9 cellular contexts compared by ENCODE assay signal in the genomic region with DNA sequence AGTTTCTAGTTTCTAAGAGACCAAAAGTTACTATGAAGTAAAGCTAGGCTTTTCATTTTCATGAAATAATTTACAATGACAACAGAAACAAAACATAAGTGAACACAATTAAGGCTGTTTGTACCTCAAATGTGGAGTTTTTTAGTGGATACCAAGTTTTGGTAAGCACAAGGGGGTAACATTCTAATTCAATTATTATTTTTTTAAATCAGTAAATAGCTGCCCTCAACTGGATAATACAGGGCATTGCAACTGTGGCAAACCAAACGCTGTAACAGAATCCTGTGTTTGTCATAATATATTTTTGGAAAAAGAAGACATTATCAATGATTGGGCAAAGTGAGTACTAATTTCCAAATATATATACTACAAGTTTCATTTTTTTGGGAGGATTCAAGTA.
DNase-seq lines count a peak whose midpoint lies in the region; ATAC-seq and TF ChIP-seq lines count a peak whose summit lies in the region.
"Had no signal": no experiment of that assay in that cellular context is flagged by ENCODE, and none has a peak within 500 bp of the region (broad histone marks: within the 10 kb centered on the region; RNA-seq: fewer than 3 reads in every experiment).

No MANE protein-coding gene starts in this region.

- peaks cover 16% of the 10 kb centered on the region for H3K79me2 ChIP-seq in Loucy (ENCODE audit: insufficient read depth, low read length)

- no peak overlapping the region for H2AFZ ChIP-seq in Loucy (ENCODE audit: low read length)

- no peaks in the 10 kb centered on the region for H3F3A ChIP-seq in Loucy (ENCODE audit: low read depth)

- H3K4me2 ChIP-seq in Loucy (ENCODE audit: low read depth, low read length, poor library complexity, severe bottlenecking) = no peak overlapping the region

- no peaks in the 10 kb centered on the region for H3K9me3 ChIP-seq in Loucy (ENCODE audit: insufficient read depth, low read depth, low read length)
- H3K9me3 ChIP-seq: HAP-1 had no signal

- no peak for ATAC-seq in GM21447 (IDR thresholded peaks at IDR 0.05; ENCODE audit: unreplicated experiment)
- no peak for ATAC-seq in GM19351 (IDR thresholded peaks at IDR 0.05; ENCODE audit: unreplicated experiment)

- peaks cover 21% of the 10 kb centered on the region for H3K4me1 Mint-ChIP-seq in osteocyte (ENCODE audit: unreplicated experiment)

- no peaks in the 10 kb centered on the region for H3K9me3 Mint-ChIP-seq in osteocyte (ENCODE audit: unreplicated experiment)

- peak; percentile 82 for TF ChIP-seq CTCF in Loucy (conservative IDR thresholded peaks at IDR 0.05; ENCODE audit: low read length)
- TF ChIP-seq CTCF in choroid plexus epithelial cell (conservative IDR thresholded peaks at IDR 0.05; ENCODE audit: low read depth, low read length) = peak; percentile 66
- peak; percentile 72 for TF ChIP-seq CTCF in osteocyte (IDR thresholded peaks at IDR 0.05)

- no peaks in the 10 kb centered on the region for H3K27me3 Mint-ChIP-seq in osteocyte (ENCODE audit: unreplicated experiment)

- H3K9ac ChIP-seq in Loucy (ENCODE audit: low read depth, low read length, poor library complexity, severe bottlenecking) = no peak overlapping the region

- H4K20me1 ChIP-seq in Loucy (ENCODE audit: insufficient read depth, low read length, poor library complexity, severe bottlenecking) = no peaks in the 10 kb centered on the region

- peaks cover 11% of the 10 kb centered on the region for H3K4me1 ChIP-seq in Loucy (ENCODE audit: insufficient read depth, low read length, poor library complexity, severe bottlenecking)

- H3K36me3 ChIP-seq in Loucy (ENCODE audit: insufficient read depth, low read length) = no peaks in the 10 kb centered on the region
- H3K36me3 ChIP-seq: HAP-1 had no signal

- H3K27ac Mint-ChIP-seq in osteocyte (ENCODE audit: unreplicated experiment) = no peak overlapping the region

- H3K27me3 ChIP-seq in Loucy (ENCODE audit: insufficient read depth, low read length, poor library complexity, severe bottlenecking) = no peaks in the 10 kb centered on the region

- no peaks in the 10 kb centered on the region for H3K36me3 Mint-ChIP-seq in osteocyte (ENCODE audit: unreplicated experiment)

- H3K4me3 ChIP-seq in Loucy (ENCODE audit: low read length, poor library complexity, severe bottlenecking) (no peak overlapping the region), choroid plexus epithelial cell (ENCODE audit: low read depth, low read length) (no peak overlapping the region)
- H3K4me3 ChIP-seq: HAP-1 had no signal

- H3K4me3 Mint-ChIP-seq in osteocyte (ENCODE audit: unreplicated experiment) = no peak overlapping the region

- DNase-seq in EH (ENCODE audit: low read depth) (peak; percentile 26), choroid plexus epithelial cell (ENCODE audit: low read depth) (peak; percentile 44), osteocyte (ENCODE audit: extremely low spot score, unreplicated experiment) (no peak), DMS114 treated with DMSO at 0.1 percent for 48 hours (lab: John Stamatoyannopoulos, UW; ENCODE audit: unreplicated experiment) (no peak), RPMI8226 (no peak)

- H3K9me2 ChIP-seq in Loucy (replicated peaks; ENCODE audit: low read depth, low read length) = no peaks in the 10 kb centered on the region

Comparison
In these comparisons a context has a peak if more than half of its experiments do, and no peak if none do; other contexts are left out.
1. DNase-seq: peak in EH (single experiment) and choroid plexus epithelial cell (single experiment); none in osteocyte (single experiment), DMS114 treated with DMSO at 0.1 percent for 48 hours (single experiment) and RPMI8226 (single experiment).
2. Peak in every context shown above with its lines, with median percentiles within 50 percentile points of each other: CTCF ChIP-seq.